Comparison of ENCODE assay signal across 1 cellular context in genomic region chr2:222844323-222844722, GRCh38.
TF ChIP-seq lines count a peak whose summit lies in the region.

No MANE protein-coding gene starts in this region.

TF ChIP-seq in HCT116, 20 proteins besides CTCF, POLR2A, EP300 and RAD21 (continued from another document):
- TF ChIP-seq, protein P1, sequence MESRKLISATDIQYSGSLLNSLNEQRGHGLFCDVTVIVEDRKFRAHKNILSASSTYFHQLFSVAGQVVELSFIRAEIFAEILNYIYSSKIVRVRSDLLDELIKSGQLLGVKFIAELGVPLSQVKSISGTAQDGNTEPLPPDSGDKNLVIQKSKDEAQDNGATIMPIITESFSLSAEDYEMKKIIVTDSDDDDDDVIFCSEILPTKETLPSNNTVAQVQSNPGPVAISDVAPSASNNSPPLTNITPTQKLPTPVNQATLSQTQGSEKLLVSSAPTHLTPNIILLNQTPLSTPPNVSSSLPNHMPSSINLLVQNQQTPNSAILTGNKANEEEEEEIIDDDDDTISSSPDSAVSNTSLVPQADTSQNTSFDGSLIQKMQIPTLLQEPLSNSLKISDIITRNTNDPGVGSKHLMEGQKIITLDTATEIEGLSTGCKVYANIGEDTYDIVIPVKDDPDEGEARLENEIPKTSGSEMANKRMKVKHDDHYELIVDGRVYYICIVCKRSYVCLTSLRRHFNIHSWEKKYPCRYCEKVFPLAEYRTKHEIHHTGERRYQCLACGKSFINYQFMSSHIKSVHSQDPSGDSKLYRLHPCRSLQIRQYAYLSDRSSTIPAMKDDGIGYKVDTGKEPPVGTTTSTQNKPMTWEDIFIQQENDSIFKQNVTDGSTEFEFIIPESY (IDR thresholded peaks at IDR 0.05; ENCODE audit: extremely low read depth, insufficient replicate concordance, low read length) = no peak
- TF ChIP-seq ATF3 (IDR thresholded peaks at IDR 0.05) (no peak), POLR2AphosphoS5 (IDR thresholded peaks at IDR 0.05; ENCODE audit: low read depth, low read length) (no peak), EZH2 (IDR thresholded peaks at IDR 0.05) (no peak)
TF ChIP-seq in HCT116: peak in this region for 4.
